8 cellular contexts compared by ENCODE assay signal in the genomic region with DNA sequence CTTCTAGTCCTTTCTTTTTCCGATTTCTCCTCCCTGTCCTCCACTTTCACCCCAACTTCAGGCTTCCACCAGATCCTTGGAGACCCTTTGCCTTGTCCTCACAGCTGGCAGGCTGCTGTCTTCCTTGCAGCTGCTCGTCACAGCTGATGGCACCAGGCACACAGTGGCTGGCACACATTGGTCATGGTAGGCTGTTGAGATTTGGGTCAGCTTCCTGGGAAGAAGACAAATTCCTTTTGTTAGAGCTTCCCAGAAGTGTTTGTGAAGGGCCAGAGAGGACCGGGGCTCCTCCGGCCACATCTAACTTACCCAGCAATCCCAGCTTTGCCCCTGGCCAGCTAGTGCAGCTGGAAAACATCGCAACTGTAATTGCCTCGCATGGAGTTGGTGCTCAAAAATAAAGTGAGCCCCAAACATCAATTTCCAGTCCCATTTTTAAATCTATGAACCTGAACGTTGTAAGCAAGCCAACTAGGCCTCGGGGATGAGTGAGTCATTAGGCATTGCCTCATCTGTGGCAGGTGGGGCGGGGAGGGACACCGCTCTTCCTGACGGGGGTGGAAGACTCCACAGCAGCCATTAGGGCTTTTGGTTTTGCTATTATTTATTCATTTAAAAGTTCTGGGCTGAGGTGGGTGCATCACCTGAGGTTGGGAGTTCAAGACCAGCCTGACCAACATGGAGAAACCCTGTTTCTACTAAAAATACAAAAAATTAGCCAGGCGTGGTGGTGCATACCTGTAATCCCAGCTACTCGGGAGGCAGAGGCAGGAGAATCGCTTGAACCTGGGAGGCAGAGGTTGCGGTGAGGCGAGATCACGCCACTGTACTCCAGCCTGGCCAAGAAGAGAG. TPM values are rescaled to one million over a fixed set of nuclear protein-coding genes. Genes with fewer than 3 reads are reported as not detected.
A peak's percentile ranks its signal among the peaks of the same experiment; 100 is the strongest.
DNase-seq lines count a peak whose midpoint lies in the region; ATAC-seq, FAIRE-seq and TF ChIP-seq lines count a peak whose summit lies in the region.

No MANE protein-coding gene starts in this region.

- FAIRE-seq in bronchial epithelial cell (lab: Jason Lieb, UNC): no peak

- H3K4me1 ChIP-seq in lower lobe of right lung (peaks cover 14% of the 10 kb centered on the region), upper lobe of left lung (peaks cover 4 to 11% (median 7%) of the 10 kb centered on the region in 4 donors)

- intact Hi-C loops in activated CD4-positive, alpha-beta T cell treated with anti-CD3 and anti-CD28 coated beads for 36 hours (cut with DNase I, micrococcal nuclease): no loop called here
- intact Hi-C loops in activated CD4-positive, alpha-beta T cell treated with anti-CD3 and anti-CD28 coated beads, Interleukin-2, amount 10 ng/mL, durations not matched to agents 24 days and 14 days (cut with micrococcal nuclease): no loop called here
- intact Hi-C loops in lower lobe of right lung (cut with DNase I): no loop called here

- no peak overlapping the region for H3K4me3 Mint-ChIP-seq in activated CD4-positive, alpha-beta T cell treated with anti-CD3 and anti-CD28 coated beads for 36 hours
- no peak overlapping the region for H3K4me3 Mint-ChIP-seq in activated CD4-positive, alpha-beta T cell treated with anti-CD3 and anti-CD28 coated beads, Interleukin-2, amount 10 ng/mL, durations not matched to agents 24 days and 14 days

- POLR2A ChIA-PET in activated CD4-positive, alpha-beta T cell treated with anti-CD3 and anti-CD28 coated beads for 36 hours (lab: Charles Lee): no interaction called here

- peaks cover 13% of the 10 kb centered on the region for H3K9me3 ChIP-seq in lower lobe of right lung
- peaks cover 0 to 11% (median 10%) of the 10 kb centered on the region in 4 donors for H3K9me3 ChIP-seq in upper lobe of left lung

- no peak for ATAC-seq in activated CD4-positive, alpha-beta T cell treated with anti-CD3 and anti-CD28 coated beads for 36 hours
- ATAC-seq in lower lobe of right lung: peak in 1 of 2 donors; percentile 39
- peak in 1 of 2 donors; percentile 67 for ATAC-seq in upper lobe of left lung (ENCODE audit: low FRiP score in 2 of 2)
- no peak for ATAC-seq in HG03460 (IDR thresholded peaks at IDR 0.05; ENCODE audit: unreplicated experiment)

- peaks cover 4% of the 10 kb centered on the region for H3K9me3 Mint-ChIP-seq in activated CD4-positive, alpha-beta T cell treated with anti-CD3 and anti-CD28 coated beads for 36 hours (ENCODE audit: low read depth)
- H3K9me3 Mint-ChIP-seq in activated CD4-positive, alpha-beta T cell treated with anti-CD3 and anti-CD28 coated beads, Interleukin-2, amount 10 ng/mL, durations not matched to agents 24 days and 14 days: peaks cover 5% of the 10 kb centered on the region

- H3K4me1 Mint-ChIP-seq in activated CD4-positive, alpha-beta T cell treated with anti-CD3 and anti-CD28 coated beads for 36 hours: no peaks in the 10 kb centered on the region
- peaks cover 4% of the 10 kb centered on the region for H3K4me1 Mint-ChIP-seq in activated CD4-positive, alpha-beta T cell treated with anti-CD3 and anti-CD28 coated beads, Interleukin-2, amount 10 ng/mL, durations not matched to agents 24 days and 14 days

- H3K27me3 Mint-ChIP-seq in activated CD4-positive, alpha-beta T cell treated with anti-CD3 and anti-CD28 coated beads for 36 hours: no peaks in the 10 kb centered on the region
- H3K27me3 Mint-ChIP-seq in activated CD4-positive, alpha-beta T cell treated with anti-CD3 and anti-CD28 coated beads, Interleukin-2, amount 10 ng/mL, durations not matched to agents 24 days and 14 days: no peaks in the 10 kb centered on the region

- WGBS in upper lobe of left lung, 2 donors: 70 to 72% methylated on average over 17 of the region's 17 CpGs

- CTCF ChIA-PET in activated CD4-positive, alpha-beta T cell treated with anti-CD3 and anti-CD28 coated beads for 36 hours (lab: Charles Lee): interaction anchor here (0.6 kb wide), 1 partner anchor 70 kb away, joined by 3 read pairs; no protein-coding TSS in a partner anchor

- TF ChIP-seq CTCF in bronchial epithelial cell (IDR thresholded peaks at IDR 0.05; ENCODE audit: insufficient read depth, low read length, severe bottlenecking): no peak
- TF ChIP-seq CTCF in lower lobe of right lung (IDR thresholded peaks at IDR 0.05): no peak
- no peak for TF ChIP-seq CTCF in upper lobe of left lung (IDR thresholded peaks at IDR 0.05)

- H3K27me3 ChIP-seq in bronchial epithelial cell (ENCODE audit: control insufficient read depth, insufficient read depth, low read length): no peaks in the 10 kb centered on the region
- H3K27me3 ChIP-seq in lower lobe of right lung (ENCODE audit: low read depth): no peaks in the 10 kb centered on the region
- H3K27me3 ChIP-seq in upper lobe of left lung: no peaks in the 10 kb centered on the region
- H3K27me3 ChIP-seq in H7 (ENCODE audit: control insufficient read depth, insufficient read depth, low read length): no peaks in the 10 kb centered on the region

- TF ChIP-seq EP300 in upper lobe of left lung (IDR thresholded peaks at IDR 0.05): no peak

- no peak for TF ChIP-seq POLR2A in upper lobe of left lung (IDR thresholded peaks at IDR 0.05)

- H3K4me3 ChIP-seq in bronchial epithelial cell (ENCODE audit: low read depth, low read length): no peak overlapping the region
- no peak overlapping the region for H3K4me3 ChIP-seq in lower lobe of right lung
- no peak overlapping the region for H3K4me3 ChIP-seq in upper lobe of left lung
- no peak overlapping the region for H3K4me3 ChIP-seq in H7 (ENCODE audit: insufficient read depth, low read depth, low read length)

- H3K36me3 ChIP-seq in bronchial epithelial cell (ENCODE audit: control insufficient read depth, insufficient read depth, low read length) (no peaks in the 10 kb centered on the region), lower lobe of right lung (no peaks in the 10 kb centered on the region), upper lobe of left lung (no peaks in the 10 kb centered on the region), H7 (replicated peaks; ENCODE audit: control insufficient read depth, insufficient read depth, low read length) (no peaks in the 10 kb centered on the region)

- peak overlapping the region; percentile 77 for H3K27ac ChIP-seq in lower lobe of right lung
- peak overlapping the region; percentile 68 to 82 (median 74) for H3K27ac ChIP-seq in upper lobe of left lung

- H3K27ac Mint-ChIP-seq in activated CD4-positive, alpha-beta T cell treated with anti-CD3 and anti-CD28 coated beads for 36 hours: peak overlapping the region; percentile 37
- no peak overlapping the region for H3K27ac Mint-ChIP-seq in activated CD4-positive, alpha-beta T cell treated with anti-CD3 and anti-CD28 coated beads, Interleukin-2, amount 10 ng/mL, durations not matched to agents 24 days and 14 days

- no peaks in the 10 kb centered on the region for H3K36me3 Mint-ChIP-seq in activated CD4-positive, alpha-beta T cell treated with anti-CD3 and anti-CD28 coated beads for 36 hours (ENCODE audit: low read depth)
- peaks cover 1% of the 10 kb centered on the region for H3K36me3 Mint-ChIP-seq in activated CD4-positive, alpha-beta T cell treated with anti-CD3 and anti-CD28 coated beads, Interleukin-2, amount 10 ng/mL, durations not matched to agents 24 days and 14 days (ENCODE audit: low read depth)

- DNase-seq in activated CD4-positive, alpha-beta T cell treated with anti-CD3 and anti-CD28 coated beads for 36 hours: peak; percentile 50
- DNase-seq in activated CD4-positive, alpha-beta T cell treated with anti-CD3 and anti-CD28 coated beads, Interleukin-2, amount 10 ng/mL, durations not matched to agents 24 days and 14 days: no peak
- DNase-seq in bronchial epithelial cell (ENCODE audit: low read depth) (peak; percentile 90), lower lobe of right lung (no peak), upper lobe of left lung (peak in 1 of 2 donors; percentile 12), NCI-H524 (lab: John Stamatoyannopoulos, UW) (no peak), H7 (no peak)

RNA-seq across cellular contexts. Expression of gene CPA5, which starts 12.4 kb away (rescaled TPM):
- total RNA-seq in activated CD4-positive, alpha-beta T cell treated with anti-CD3 and anti-CD28 coated beads for 36 hours: under 1 TPM; 0.39 to 0.56 TPM
- 0.47 and 0.93 TPM in 2 replicates for total RNA-seq in activated CD4-positive, alpha-beta T cell treated with anti-CD3 and anti-CD28 coated beads, Interleukin-2, amount 10 ng/mL, durations not matched to agents 24 days and 14 days
- total RNA-seq in bronchial epithelial cell: 0.13 TPM in 1 of 2 replicates, not detected in the other
- total RNA-seq in lower lobe of right lung: not detected
- not detected for total RNA-seq in upper lobe of left lung
- total RNA-seq in H7 (2014; rRNA removed; shearing (Covaris generic)): 0.24 TPM in 1 of 2 replicates, not detected in the other

RNA-seq across cellular contexts. Expression of gene CPA1, which starts 23.3 kb away (rescaled TPM):
- total RNA-seq in activated CD4-positive, alpha-beta T cell treated with anti-CD3 and anti-CD28 coated beads for 36 hours: not detected
- total RNA-seq in activated CD4-positive, alpha-beta T cell treated with anti-CD3 and anti-CD28 coated beads, Interleukin-2, amount 10 ng/mL, durations not matched to agents 24 days and 14 days: not detected in 2 replicates
- not detected in 2 replicates for total RNA-seq in bronchial epithelial cell
- total RNA-seq in lower lobe of right lung: 0.30 TPM
- 10 to 100 TPM in 2 of 6 donors, not detected in 4; 12.6 to 21.8 TPM for total RNA-seq in upper lobe of left lung
- total RNA-seq in H7 (2014; rRNA removed; shearing (Covaris generic)): 0.17 TPM in 1 of 2 replicates, not detected in the other

Comparison
In these comparisons a context has a peak if more than half of its experiments do, and no peak if none do; other contexts are left out.
1. DNase-seq: peak in activated CD4-positive, alpha-beta T cell treated with anti-CD3 and anti-CD28 coated beads for 36 hours (single experiment) and bronchial epithelial cell (single experiment); none in activated CD4-positive, alpha-beta T cell treated with anti-CD3 and anti-CD28 coated beads, Interleukin-2, amount 10 ng/mL, durations not matched to agents 24 days and 14 days (single experiment), lower lobe of right lung (single experiment), NCI-H524 (0 of 2) and H7 (single experiment).